In genomic region chr1:8782001-8782620, GRCh38 we compare ENCODE assay signal across 19 cellular contexts.
"Had no signal": no experiment of that assay in that cellular context is flagged by ENCODE, and none has a peak within 500 bp of the region (broad histone marks: within the 10 kb centered on the region; RNA-seq: fewer than 3 reads in every experiment).

No MANE protein-coding gene starts in this region.

- DNase-seq: activated CD4-positive, alpha-beta T cell treated with anti-CD3 and anti-CD28 coated beads, Interleukin-2, amount 50 U/mL, for 1 hour; activated CD4-positive, CD25-positive, alpha-beta regulatory T cell treated with anti-CD3 and anti-CD28 coated beads, Interleukin-2, amount 50 U/mL, for 72 hours; activated CD8-positive, alpha-beta memory T cell treated with anti-CD3 and anti-CD28 coated beads, Interleukin-2, amount 50 U/mL, for 4 hours; activated effector memory CD4-positive, alpha-beta T cell treated with Interleukin-2 at 50 U/mL for 16 hours; activated naive CD4-positive, alpha-beta T cell treated with anti-CD3 and anti-CD28 coated beads, Interleukin-2, amount 10 ng/mL, durations not matched to agents 7 days and 5 days; activated naive CD8-positive, alpha-beta T cell treated with anti-CD3 and anti-CD28 coated beads, Interleukin-2, amount 50 U/mL, for 24 hours; activated T-cell treated with anti-CD3 and anti-CD28 coated beads, Interleukin-2, amount 50 U/mL, for 4 hours; dorsolateral prefrontal cortex; left cardiac atrium; midbrain; psoas muscle; right cardiac atrium; stimulated activated CD4-positive, alpha-beta T cell treated with anti-CD3 and anti-CD28 coated beads, Interleukin-15, amount 100 ng/mL, for 24 hours; stimulated activated CD4-positive, alpha-beta T cell treated with anti-CD3 and anti-CD28 coated beads, Interleukin-4, amount 100 ng/mL, for 1 hour; stomach had no signal

- H3K36me3 ChIP-seq: cardiac muscle cell, stomach had no signal

- H3K4me3 ChIP-seq: cardiac muscle cell, dorsolateral prefrontal cortex, psoas muscle, skin epidermis, stomach had no signal

- H3K4me1 ChIP-seq: stomach had no signal

- H3K4me3 Mint-ChIP-seq: activated naive CD4-positive, alpha-beta T cell treated with anti-CD3 and anti-CD28 coated beads, Interleukin-2, amount 10 ng/mL, durations not matched to agents 7 days and 5 days; activated naive CD8-positive, alpha-beta T cell treated with anti-CD3 and anti-CD28 coated beads, Interleukin-2, amount 50 U/mL, for 24 hours; activated T-cell treated with anti-CD3 and anti-CD28 coated beads, Interleukin-2, amount 50 U/mL, for 4 hours; neural crest cell; T-helper 1 cell treated with Interleukin-12 subunit alpha and Interleukin-12 subunit beta and Interleukin-4 antibody, amounts not matched to agents 30 μg/mL and 1 μg/mL, for 36 hours had no signal

- H3K27ac Mint-ChIP-seq: activated naive CD4-positive, alpha-beta T cell treated with anti-CD3 and anti-CD28 coated beads, Interleukin-2, amount 10 ng/mL, durations not matched to agents 7 days and 5 days; activated naive CD8-positive, alpha-beta T cell treated with anti-CD3 and anti-CD28 coated beads, Interleukin-2, amount 50 U/mL, for 24 hours; T-helper 1 cell treated with Interleukin-12 subunit alpha and Interleukin-12 subunit beta and Interleukin-4 antibody, amounts not matched to agents 30 μg/mL and 1 μg/mL, for 36 hours had no signal

- H3K27me3 ChIP-seq: cardiac muscle cell, dorsolateral prefrontal cortex, stomach had no signal

- H3K36me3 Mint-ChIP-seq: activated naive CD4-positive, alpha-beta T cell treated with anti-CD3 and anti-CD28 coated beads, Interleukin-2, amount 10 ng/mL, durations not matched to agents 7 days and 5 days had no signal

- ATAC-seq: activated naive CD8-positive, alpha-beta T cell treated with anti-CD3 and anti-CD28 coated beads, Interleukin-2, amount 50 U/mL, for 24 hours; activated T-cell treated with anti-CD3 and anti-CD28 coated beads, Interleukin-2, amount 50 U/mL, for 4 hours; left cardiac atrium; psoas muscle had no signal

- H3K27ac ChIP-seq: cardiac muscle cell, dorsolateral prefrontal cortex, psoas muscle, skin epidermis, stomach had no signal

- H3K9me3 Mint-ChIP-seq: activated naive CD4-positive, alpha-beta T cell treated with anti-CD3 and anti-CD28 coated beads, Interleukin-2, amount 10 ng/mL, durations not matched to agents 7 days and 5 days; activated naive CD8-positive, alpha-beta T cell treated with anti-CD3 and anti-CD28 coated beads, Interleukin-2, amount 50 U/mL, for 24 hours; activated T-cell treated with anti-CD3 and anti-CD28 coated beads, Interleukin-2, amount 50 U/mL, for 4 hours; neural crest cell; T-helper 1 cell treated with Interleukin-12 subunit alpha and Interleukin-12 subunit beta and Interleukin-4 antibody, amounts not matched to agents 30 μg/mL and 1 μg/mL, for 36 hours had no signal

- H3K9me3 ChIP-seq: psoas muscle, stomach had no signal

- H3K27me3 Mint-ChIP-seq: activated naive CD4-positive, alpha-beta T cell treated with anti-CD3 and anti-CD28 coated beads, Interleukin-2, amount 10 ng/mL, durations not matched to agents 7 days and 5 days; activated naive CD8-positive, alpha-beta T cell treated with anti-CD3 and anti-CD28 coated beads, Interleukin-2, amount 50 U/mL, for 24 hours had no signal
